In the genomic region with DNA sequence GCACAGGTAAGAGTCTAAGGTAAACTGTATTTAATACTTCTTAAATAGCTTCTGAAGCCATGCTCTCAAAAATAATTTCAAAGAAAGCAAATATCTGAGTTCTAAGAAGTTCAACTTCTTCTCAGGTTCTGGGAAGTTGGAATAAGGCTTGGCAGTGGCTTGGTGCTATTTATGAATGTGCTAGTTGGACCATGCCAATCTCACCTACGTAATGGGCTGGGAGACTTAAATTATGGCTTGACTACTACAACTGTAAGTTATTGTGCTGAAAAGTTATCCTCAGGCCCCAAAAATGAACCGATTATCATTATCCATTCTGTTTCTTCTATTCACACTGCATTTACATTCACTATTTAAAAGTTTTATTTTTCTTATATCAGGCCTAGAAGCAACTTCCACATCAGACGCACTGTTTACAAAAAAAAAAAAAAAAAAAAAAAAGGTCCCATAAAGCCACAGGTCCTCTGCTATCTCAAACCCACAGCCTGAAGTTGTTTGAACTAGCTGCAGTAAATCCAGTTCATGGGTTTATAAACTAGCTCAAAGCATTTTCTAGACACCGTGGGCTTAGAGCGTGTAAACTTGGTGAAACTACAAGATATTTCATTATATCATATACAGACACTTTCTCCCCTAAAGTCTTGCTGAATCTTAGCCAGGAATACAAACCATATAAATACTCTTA, we compare ENCODE assay signal across 11 cellular contexts. TPM values are rescaled to one million over a fixed set of nuclear protein-coding genes. Genes with fewer than 3 reads are reported as not detected.
DNase-seq lines count a peak whose midpoint lies in the region; ATAC-seq and TF ChIP-seq lines count a peak whose summit lies in the region.
"Had no signal": no experiment of that assay in that cellular context is flagged by ENCODE, and none has a peak within 500 bp of the region (broad histone marks: within the 10 kb centered on the region; RNA-seq: fewer than 3 reads in every experiment).

No MANE protein-coding gene starts in this region.

- 36 to 56% (median 42%) methylated on average over 5 of the region's 5 CpGs for WGBS in psoas muscle, 3 donors

- CTCF ChIA-PET in Caco-2 (lab: Charles Lee), result interaction anchor here (0.6 kb wide), 1 partner anchor 38 kb away, joined by 3 read pairs; no protein-coding TSS in a partner anchor

- POLR2A ChIA-PET in Caco-2 (lab: Charles Lee), result no interaction called here

- BruUV-seq in Caco-2 (replicated peaks; lab: Mats Ljungman, UMichigan), result no TSS peak

- H3K4me2 ChIP-seq in Loucy (ENCODE audit: low read depth, low read length, poor library complexity, severe bottlenecking), result peak overlapping the region; percentile 92

- no peak for ATAC-seq in psoas muscle
- ATAC-seq in HG03280 (IDR thresholded peaks at IDR 0.05; ENCODE audit: unreplicated experiment), result no peak
- no peak for ATAC-seq in GM21390 (IDR thresholded peaks at IDR 0.05; ENCODE audit: unreplicated experiment)
- no peak for ATAC-seq in GM21367 (IDR thresholded peaks at IDR 0.05; ENCODE audit: unreplicated experiment)

- TF ChIP-seq CTCF in Caco-2 (IDR thresholded peaks at IDR 0.05; ENCODE audit: insufficient read depth in 1 of 2, low read depth in 1 of 2, low read length in 1 of 2, severe bottlenecking in 1 of 2, unreplicated experiment in 1 of 2) (no peak), Loucy (conservative IDR thresholded peaks at IDR 0.05; ENCODE audit: low read length) (no peak), psoas muscle (IDR thresholded peaks at IDR 0.05) (no peak)

- H3K36me3 Mint-ChIP-seq in Caco-2 (ENCODE audit: insufficient read depth, unreplicated experiment), result peaks cover 4% of the 10 kb centered on the region

- H3K4me3 ChIP-seq in Caco-2 (ENCODE audit: low read depth, low read length) (no peak overlapping the region), Loucy (ENCODE audit: low read length, poor library complexity, severe bottlenecking) (peak overlapping the region; percentile 81), psoas muscle (peak overlapping the region; percentile 97)
- H3K4me3 ChIP-seq in effector memory CD4-positive, alpha-beta T cell (ENCODE audit: insufficient read depth, low read depth, low read length, poor library complexity, severe bottlenecking), result no peak overlapping the region

- H3K9ac ChIP-seq in Loucy (ENCODE audit: low read depth, low read length, poor library complexity, severe bottlenecking), result peak overlapping the region; percentile 78

- peaks cover 26% of the 10 kb centered on the region for H4K20me1 ChIP-seq in Loucy (ENCODE audit: insufficient read depth, low read length, poor library complexity, severe bottlenecking)

- H3K27ac ChIP-seq in effector memory CD4-positive, alpha-beta T cell (ENCODE audit: insufficient read depth, low read length, poor library complexity, severe bottlenecking), result peak overlapping the region; percentile 27
- H3K27ac ChIP-seq in psoas muscle, result peak overlapping the region; percentile 95

- H2AFZ ChIP-seq in Loucy (ENCODE audit: low read length), result no peak overlapping the region

- peaks cover 83% of the 10 kb centered on the region for H3K79me2 ChIP-seq in Loucy (ENCODE audit: insufficient read depth, low read length)

- H3K9me3 ChIP-seq in Caco-2, result no peaks in the 10 kb centered on the region
- H3K9me3 ChIP-seq in Loucy (ENCODE audit: insufficient read depth, low read depth, low read length), result no peaks in the 10 kb centered on the region
- no peaks in the 10 kb centered on the region for H3K9me3 ChIP-seq in effector memory CD4-positive, alpha-beta T cell (ENCODE audit: control insufficient read depth, low read length)
- no peaks in the 10 kb centered on the region for H3K9me3 ChIP-seq in psoas muscle

- H3K27me3 ChIP-seq in Caco-2 (replicated peaks; ENCODE audit: control insufficient read depth, insufficient read depth, low read length) (no peaks in the 10 kb centered on the region), Loucy (ENCODE audit: insufficient read depth, low read length, poor library complexity, severe bottlenecking) (no peaks in the 10 kb centered on the region), psoas muscle (ENCODE audit: insufficient read depth in 3 of 3, low read length in 2 of 3) (no peaks in the 10 kb centered on the region)
- H3K27me3 ChIP-seq in effector memory CD4-positive, alpha-beta T cell (replicated peaks; ENCODE audit: control insufficient read depth, insufficient read depth, low read length, poor library complexity, severe bottlenecking), result no peaks in the 10 kb centered on the region

- no peaks in the 10 kb centered on the region; the same call in 1 of the 2 replicates for H3K36me3 ChIP-seq in Caco-2 (ENCODE audit: control insufficient read depth, insufficient read depth, low read length)
- H3K36me3 ChIP-seq in Loucy (ENCODE audit: insufficient read depth, low read length), result no peaks in the 10 kb centered on the region
- no peaks in the 10 kb centered on the region for H3K36me3 ChIP-seq in effector memory CD4-positive, alpha-beta T cell (ENCODE audit: control insufficient read depth, insufficient read depth, low read length)
- no peaks in the 10 kb centered on the region for H3K36me3 ChIP-seq in psoas muscle (ENCODE audit: insufficient read depth in 1 of 2, low read depth in 1 of 2)

- peaks cover 41% of the 10 kb centered on the region for H3K4me1 Mint-ChIP-seq in Caco-2 (ENCODE audit: low read depth, unreplicated experiment)

- DNase-seq in Caco-2 (no peak), psoas muscle (no peak), NCI-H2196 (lab: John Stamatoyannopoulos, UW; ENCODE audit: unreplicated experiment) (no peak)
- DNase-seq in effector memory CD4-positive, alpha-beta T cell, result no peak
- DNase-seq: DMS 273 treated with DMSO at 0.1 percent for 48 hours; NCI-H1417; stimulated activated CD8-positive, alpha-beta memory T cell treated with anti-CD3 and anti-CD28 coated beads, Interleukin-4, amount 100 ng/mL, for 48 hours had no signal

- no peaks in the 10 kb centered on the region for H3K9me3 Mint-ChIP-seq in Caco-2 (ENCODE audit: unreplicated experiment)

- no peak overlapping the region for H3K27ac Mint-ChIP-seq in Caco-2 (ENCODE audit: unreplicated experiment)

- H3K27me3 Mint-ChIP-seq in Caco-2 (ENCODE audit: insufficient read depth, unreplicated experiment), result no peaks in the 10 kb centered on the region

- H3K4me3 Mint-ChIP-seq in Caco-2 (ENCODE audit: unreplicated experiment), result peak overlapping the region; percentile 35

- no peaks in the 10 kb centered on the region for H3K9me2 ChIP-seq in Loucy (replicated peaks; ENCODE audit: low read depth, low read length)

- intact Hi-C loops in Caco-2 (cut with micrococcal nuclease; ENCODE audit: unreplicated experiment) (no loop called here), psoas muscle (cut with DNase I) (loop anchor here (5.0 kb wide), 2 partner anchors 90 to 220 kb away; no protein-coding TSS in a partner anchor)

- H3F3A ChIP-seq in Loucy (ENCODE audit: low read depth), result no peaks in the 10 kb centered on the region; the same call in 1 of the 2 replicates

- H3K4me1 ChIP-seq in Caco-2 (peaks cover 56% of the 10 kb centered on the region), Loucy (ENCODE audit: insufficient read depth, low read length, poor library complexity, severe bottlenecking) (peaks cover 74% of the 10 kb centered on the region), psoas muscle (peaks cover 54% of the 10 kb centered on the region)
- H3K4me1 ChIP-seq in effector memory CD4-positive, alpha-beta T cell (ENCODE audit: control insufficient read depth, insufficient read depth, low read length, poor library complexity, severe bottlenecking), result peaks cover 56% of the 10 kb centered on the region

RNA-seq across cellular contexts. Expression of gene LRIG1, which starts 3.4 kb away (rescaled TPM):
- 43.4 and 47.0 TPM in 2 replicates for total RNA-seq in Caco-2 (2022)
- total RNA-seq in psoas muscle, result 100 to 1,000 TPM in 1 of 4 donors, 10 to 100 TPM in 3; 41.1 to 119 (median 49.8) TPM
- polyA plus RNA-seq in psoas muscle, result 10 to 100 TPM in 2 of 3 donors, 1 to 10 TPM in 1; 9.8 to 29.4 (median 29.0) TPM

Comparison
In these comparisons a context has a peak if more than half of its experiments do, and no peak if none do; other contexts are left out.
1. H3K4me3 ChIP-seq: peak in Loucy (single experiment) and psoas muscle (single experiment); none in Caco-2 (single experiment) and effector memory CD4-positive, alpha-beta T cell (single experiment).